20 cellular contexts compared by ENCODE assay signal in the genomic region with DNA sequence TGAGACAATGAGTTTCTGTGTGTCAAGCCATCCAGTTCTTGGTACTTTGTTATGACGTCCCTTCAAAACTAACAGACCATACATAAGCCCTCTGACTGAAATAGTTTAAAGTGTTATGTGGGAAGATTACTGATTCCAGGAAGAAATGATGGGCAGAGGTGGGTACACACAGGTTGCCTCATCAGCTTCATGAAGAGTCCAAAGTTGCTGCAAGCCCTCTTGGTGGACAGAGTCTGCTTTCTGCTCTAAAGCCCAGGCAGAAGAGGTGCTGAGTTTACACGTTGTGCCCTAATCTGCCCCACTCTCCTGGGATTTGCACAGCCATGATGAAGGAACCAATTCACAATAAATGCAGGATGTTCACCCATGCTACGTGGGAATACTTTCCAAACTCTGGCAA.
DNase-seq lines count a peak whose midpoint lies in the region; ATAC-seq, FAIRE-seq and TF ChIP-seq lines count a peak whose summit lies in the region.
"Had no signal": no experiment of that assay in that cellular context is flagged by ENCODE, and none has a peak within 500 bp of the region (broad histone marks: within the 10 kb centered on the region; RNA-seq: fewer than 3 reads in every experiment).

No MANE protein-coding gene starts in this region.

- TF ChIP-seq CTCF in VCaP (conservative IDR thresholded peaks at IDR 0.05) = no peak

- TF ChIP-seq POLR2A in GM12891 (IDR thresholded peaks at IDR 0.05; ENCODE audit: low read depth, low read length) = no peak

- DNase-seq in GM12891 (ENCODE audit: insufficient read length, low spot score) (no peak), mesenchymal stem cell (no peak), NCI-H510A (lab: John Stamatoyannopoulos, UW) (no peak)
- no peak for DNase-seq in stimulated activated CD4-positive, alpha-beta T cell treated with anti-CD3 and anti-CD28 coated beads, Interleukin-1b, Interleukin-23, amount 100 ng/mL, for 48 hours
- DNase-seq: MG63; NCI-H1417; NCI-H1694 treated with DMSO at 0.1 percent for 48 hours; NCI-H2081 treated with DMSO at 0.1 percent for 48 hours; NCI-H446 treated with DMSO at 0.1 percent for 48 hours; NK-92 treated with Interleukin-12 subunit alpha and Interleukin-12 subunit beta, amount 100 ng/mL, for 24 hours; T-cell had no signal

- H3K23ac ChIP-seq in mesenchymal stem cell (ENCODE audit: low read length in 2 of 2) = peak overlapping the region in 1 of 2 experiments; percentile 74

- peaks cover 52% of the 10 kb centered on the region for H3K79me1 ChIP-seq in mesenchymal stem cell (replicated peaks; ENCODE audit: low read length, poor library complexity, severe bottlenecking)

- H2BK12ac ChIP-seq in mesenchymal stem cell (ENCODE audit: low read length in 2 of 2) = no peak overlapping the region

- H2AK5ac ChIP-seq in mesenchymal stem cell (ENCODE audit: low read length, severe bottlenecking) = no peak overlapping the region

- ATAC-seq in GM19467 (IDR thresholded peaks at IDR 0.05; ENCODE audit: unreplicated experiment) = peak; percentile 15
- ATAC-seq in GM21737 (IDR thresholded peaks at IDR 0.05; ENCODE audit: unreplicated experiment) = no peak
- no peak for ATAC-seq in GM21515 (IDR thresholded peaks at IDR 0.05; ENCODE audit: unreplicated experiment)
- ATAC-seq: T-cell had no signal

- H3K4ac ChIP-seq in mesenchymal stem cell (ENCODE audit: low read depth in 1 of 2, low read length in 2 of 2) = no peak overlapping the region

- peaks cover 8% of the 10 kb centered on the region for H3K4me1 ChIP-seq in mesenchymal stem cell (ENCODE audit: control insufficient read depth, insufficient read depth, low read depth, low read length)
- H3K4me1 ChIP-seq: HAP-1 had no signal

- peak; percentile 31 for FAIRE-seq in GM12891 (lab: Jason Lieb, UNC)
- FAIRE-seq: A204.1 had no signal

- H2AFZ ChIP-seq in mesenchymal stem cell (ENCODE audit: low read depth, low read length) = no peak overlapping the region
- H2AFZ ChIP-seq: GM23338 had no signal

- H2BK5ac ChIP-seq in mesenchymal stem cell (ENCODE audit: low read depth, low read length, poor library complexity, severe bottlenecking) = no peak overlapping the region

- H3K27ac ChIP-seq in VCaP = peak overlapping the region; percentile 19; the same call in 1 of the 2 replicates
- H3K27ac ChIP-seq in mesenchymal stem cell (ENCODE audit: low read length, poor library complexity, severe bottlenecking) = no peak overlapping the region
- H3K27ac ChIP-seq: Peyer's patch had no signal

- H4K8ac ChIP-seq in mesenchymal stem cell (ENCODE audit: low read length) = no peak overlapping the region

- no peak overlapping the region for H3K4me2 ChIP-seq in mesenchymal stem cell (ENCODE audit: low read length, poor library complexity, severe bottlenecking)
- H3K4me2 ChIP-seq: GM23338 had no signal

- no peaks in the 10 kb centered on the region for H3K9me3 ChIP-seq in mesenchymal stem cell (ENCODE audit: control insufficient read depth, low read length)
- H3K9me3 ChIP-seq: HAP-1, MG63, Peyer's patch had no signal

- H3K18ac ChIP-seq in mesenchymal stem cell (ENCODE audit: low read depth in 1 of 2, low read length in 2 of 2) = no peak overlapping the region

- H3K4me3 ChIP-seq in mesenchymal stem cell (ENCODE audit: insufficient read depth in 1 of 2, low read depth in 1 of 2, low read length in 2 of 2) = no peak overlapping the region
- H3K4me3 ChIP-seq: GM23338, HAP-1, K562, MG63, Peyer's patch had no signal

- 81% methylated on average over 2 of the region's 3 CpGs for WGBS in mesenchymal stem cell

- no peak overlapping the region for H2BK15ac ChIP-seq in mesenchymal stem cell (ENCODE audit: low read depth, poor library complexity, severe bottlenecking)

- H3K27me3 ChIP-seq in mesenchymal stem cell (ENCODE audit: control insufficient read depth in 1 of 2, insufficient read depth in 1 of 2, low read length in 2 of 2) = no peaks in the 10 kb centered on the region
- H3K27me3 ChIP-seq: MG63, Peyer's patch had no signal

- H4K91ac ChIP-seq in mesenchymal stem cell (ENCODE audit: low read length) = no peak overlapping the region

- H3K9ac ChIP-seq in mesenchymal stem cell (ENCODE audit: low read length) = peak overlapping the region; percentile 7

- no peak overlapping the region for H3K14ac ChIP-seq in mesenchymal stem cell (ENCODE audit: low read length in 2 of 2)

- peaks cover 0 to 17% of the 10 kb centered on the region in 2 experiments for H3K36me3 ChIP-seq in mesenchymal stem cell (ENCODE audit: control insufficient read depth in 1 of 2, insufficient read depth in 2 of 2, low read depth in 1 of 2, low read length in 2 of 2)
- H3K36me3 ChIP-seq: HAP-1, MG63, Peyer's patch had no signal

- H2BK120ac ChIP-seq in mesenchymal stem cell (ENCODE audit: low read depth, low read length) = no peak overlapping the region

TF ChIP-seq in GM12891, 5 proteins besides CTCF, POLR2A, EP300 and RAD21:
- TF ChIP-seq POLR2AphosphoS5 (IDR thresholded peaks at IDR 0.05; ENCODE audit: low read depth, low read length) (no peak), TAF1 (IDR thresholded peaks at IDR 0.05; ENCODE audit: low read depth, low read length) (no peak), SPI1 (IDR thresholded peaks at IDR 0.05; ENCODE audit: low read depth, low read length) (no peak), POU2F2 (IDR thresholded peaks at IDR 0.05; ENCODE audit: low read depth, low read length) (no peak), PAX5 (IDR thresholded peaks at IDR 0.05; ENCODE audit: insufficient read depth, low read length, severe bottlenecking) (no peak)
TF ChIP-seq in GM12891: peak in this region for 0.
